ENCODE assay signal across 1 cellular context in the genomic region with DNA sequence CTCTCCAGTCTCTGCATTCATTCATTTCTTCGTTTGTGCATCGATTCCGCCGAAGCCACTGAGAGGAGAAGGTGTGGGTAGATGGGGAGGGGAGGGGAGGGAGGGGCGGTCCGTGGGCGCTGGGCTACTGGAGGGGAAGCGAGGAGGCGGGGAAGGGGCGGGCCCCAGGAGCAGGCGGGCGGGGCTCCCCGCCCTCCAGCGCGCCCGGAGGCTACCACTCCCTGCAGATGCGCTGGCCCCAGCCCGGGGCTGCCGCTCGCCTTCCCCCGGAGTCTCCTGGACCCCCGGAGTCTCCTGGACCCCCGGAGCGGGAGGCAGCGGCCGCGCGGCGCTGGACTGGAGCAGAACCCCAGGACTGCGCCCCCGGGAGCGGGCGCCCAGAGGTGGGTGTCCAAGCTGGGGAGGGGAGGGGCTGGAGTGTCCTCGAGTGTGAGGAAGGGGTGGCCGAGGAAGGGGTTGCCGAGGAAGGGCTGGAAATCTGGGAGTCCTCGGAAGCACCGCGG.
A peak's percentile ranks its signal among the peaks of the same experiment; 100 is the strongest.
TF ChIP-seq lines count a peak whose summit lies in the region.

No MANE protein-coding gene starts in this region.

TF ChIP-seq in HEK293, 187 proteins besides CTCF, POLR2A, EP300 and RAD21 (continued from another document and continues in another):
- TF ChIP-seq ZNF670 (tag by site-specific recombination; IDR thresholded peaks at IDR 0.05; ENCODE audit: low read depth) (no peak), GLIS1 (tag by site-specific recombination; IDR thresholded peaks at IDR 0.05) (peak; percentile 95), ZNF274 (IDR thresholded peaks at IDR 0.05; ENCODE audit: low read length) (no peak), ZNF274 (tag by site-specific recombination; IDR thresholded peaks at IDR 0.05; ENCODE audit: borderline replicate concordance) (no peak), KLF17 (tag by site-specific recombination; IDR thresholded peaks at IDR 0.05) (peak; percentile 45; the same call in 1 of the 2 replicates), ZNF140 (tag by site-specific recombination; IDR thresholded peaks at IDR 0.05) (no peak), KLF7 (tag by site-specific recombination; IDR thresholded peaks at IDR 0.05; ENCODE audit: borderline replicate concordance) (no peak), ZFP69B (tag by site-specific recombination; IDR thresholded peaks at IDR 0.05) (0 out of 2 replicates have a peak, but pooled peaks have one; percentile 25), SP2 (tag by site-specific recombination; IDR thresholded peaks at IDR 0.05) (peak; percentile 56), ZNF623 (tag by site-specific recombination; IDR thresholded peaks at IDR 0.05) (no peak), OVOL3 (tag by site-specific recombination; IDR thresholded peaks at IDR 0.05) (no peak), ZNF132 (tag by site-specific recombination; IDR thresholded peaks at IDR 0.05; ENCODE audit: borderline replicate concordance) (no peak), ZNF362 (tag by site-specific recombination; IDR thresholded peaks at IDR 0.05) (no peak), ZNF426 (tag by site-specific recombination; IDR thresholded peaks at IDR 0.05) (no peak), ZBTB20 (tag by site-specific recombination; IDR thresholded peaks at IDR 0.05) (peak; percentile 94), GLIS2 (tag by site-specific recombination; IDR thresholded peaks at IDR 0.05) (peak; percentile 88), WT1 (tag by site-specific recombination; IDR thresholded peaks at IDR 0.05) (no peak), ZNF791 (tag by site-specific recombination; IDR thresholded peaks at IDR 0.05) (no peak), ZNF837 (tag by site-specific recombination; IDR thresholded peaks at IDR 0.05) (no peak), PRDM2 (tag by site-specific recombination; IDR thresholded peaks at IDR 0.05; ENCODE audit: borderline replicate concordance) (no peak), KLF10 (tag by site-specific recombination; IDR thresholded peaks at IDR 0.05) (peak; percentile 38; the same call in 1 of the 2 replicates), MYNN (tag by site-specific recombination; IDR thresholded peaks at IDR 0.05; ENCODE audit: borderline replicate concordance) (no peak), ZNF585B (tag by site-specific recombination; IDR thresholded peaks at IDR 0.05) (no peak), BCL11A (tag by site-specific recombination; IDR thresholded peaks at IDR 0.05; ENCODE audit: low read depth) (no peak), ZNF394 (tag by site-specific recombination; IDR thresholded peaks at IDR 0.05; ENCODE audit: borderline replicate concordance) (no peak), EGR2 (tag by site-specific recombination; IDR thresholded peaks at IDR 0.05; ENCODE audit: low read depth) (peak; percentile 47; the same call in 1 of the 2 replicates), SP3 (tag by site-specific recombination; IDR thresholded peaks at IDR 0.05) (peak; percentile 78), GFI1B (tag by site-specific recombination; IDR thresholded peaks at IDR 0.05) (no peak), PATZ1 (tag by site-specific recombination; IDR thresholded peaks at IDR 0.05) (peak; percentile 58; the same call in 1 of the 2 replicates), GLI4 (tag by site-specific recombination; IDR thresholded peaks at IDR 0.05) (no peak), ZBTB21 (tag by site-specific recombination; IDR thresholded peaks at IDR 0.05) (no peak), ZNF202 (tag by site-specific recombination; IDR thresholded peaks at IDR 0.05; ENCODE audit: borderline replicate concordance) (no peak), ZNF114 (tag by site-specific recombination; IDR thresholded peaks at IDR 0.05) (no peak), ZNF514 (tag by site-specific recombination; IDR thresholded peaks at IDR 0.05) (no peak), ZSCAN30 (tag by site-specific recombination; IDR thresholded peaks at IDR 0.05) (no peak), ZNF24 (tag by site-specific recombination; IDR thresholded peaks at IDR 0.05) (no peak), PRDM10 (tag by site-specific recombination; IDR thresholded peaks at IDR 0.05) (peak; percentile 72), ZNF391 (tag by site-specific recombination; IDR thresholded peaks at IDR 0.05; ENCODE audit: borderline replicate concordance, low read depth) (no peak), ZNF530 (tag by site-specific recombination; IDR thresholded peaks at IDR 0.05; ENCODE audit: low read depth) (no peak), ZBTB48 (tag by site-specific recombination; IDR thresholded peaks at IDR 0.05) (no peak), KLF8 (tag by site-specific recombination; IDR thresholded peaks at IDR 0.05) (peak; percentile 52; the same call in 1 of the 2 replicates), ZNF26 (tag by site-specific recombination; IDR thresholded peaks at IDR 0.05) (no peak)
- TF ChIP-seq, protein P1, sequence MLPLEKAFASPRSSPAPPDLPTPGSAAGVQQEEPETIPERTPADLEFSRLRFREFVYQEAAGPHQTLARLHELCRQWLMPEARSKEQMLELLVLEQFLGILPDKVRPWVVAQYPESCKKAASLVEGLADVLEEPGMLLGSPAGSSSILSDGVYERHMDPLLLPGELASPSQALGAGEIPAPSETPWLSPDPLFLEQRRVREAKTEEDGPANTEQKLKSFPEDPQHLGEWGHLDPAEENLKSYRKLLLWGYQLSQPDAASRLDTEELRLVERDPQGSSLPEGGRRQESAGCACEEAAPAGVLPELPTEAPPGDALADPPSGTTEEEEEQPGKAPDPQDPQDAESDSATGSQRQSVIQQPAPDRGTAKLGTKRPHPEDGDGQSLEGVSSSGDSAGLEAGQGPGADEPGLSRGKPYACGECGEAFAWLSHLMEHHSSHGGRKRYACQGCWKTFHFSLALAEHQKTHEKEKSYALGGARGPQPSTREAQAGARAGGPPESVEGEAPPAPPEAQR (tag by site-specific recombination; IDR thresholded peaks at IDR 0.05): no peak
- TF ChIP-seq, protein P2, sequence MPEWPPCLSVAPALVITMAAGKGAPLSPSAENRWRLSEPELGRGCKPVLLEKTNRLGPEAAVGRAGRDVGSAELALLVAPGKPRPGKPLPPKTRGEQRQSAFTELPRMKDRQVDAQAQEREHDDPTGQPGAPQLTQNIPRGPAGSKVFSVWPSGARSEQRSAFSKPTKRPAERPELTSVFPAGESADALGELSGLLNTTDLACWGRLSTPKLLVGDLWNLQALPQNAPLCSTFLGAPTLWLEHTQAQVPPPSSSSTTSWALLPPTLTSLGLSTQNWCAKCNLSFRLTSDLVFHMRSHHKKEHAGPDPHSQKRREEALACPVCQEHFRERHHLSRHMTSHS (tag by site-specific recombination; IDR thresholded peaks at IDR 0.05): no peak
- TF ChIP-seq, protein P3, sequence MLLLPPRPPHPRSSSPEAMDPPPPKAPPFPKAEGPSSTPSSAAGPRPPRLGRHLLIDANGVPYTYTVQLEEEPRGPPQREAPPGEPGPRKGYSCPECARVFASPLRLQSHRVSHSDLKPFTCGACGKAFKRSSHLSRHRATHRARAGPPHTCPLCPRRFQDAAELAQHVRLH (tag by site-specific recombination; IDR thresholded peaks at IDR 0.05): no peak
